In the genomic region with DNA sequence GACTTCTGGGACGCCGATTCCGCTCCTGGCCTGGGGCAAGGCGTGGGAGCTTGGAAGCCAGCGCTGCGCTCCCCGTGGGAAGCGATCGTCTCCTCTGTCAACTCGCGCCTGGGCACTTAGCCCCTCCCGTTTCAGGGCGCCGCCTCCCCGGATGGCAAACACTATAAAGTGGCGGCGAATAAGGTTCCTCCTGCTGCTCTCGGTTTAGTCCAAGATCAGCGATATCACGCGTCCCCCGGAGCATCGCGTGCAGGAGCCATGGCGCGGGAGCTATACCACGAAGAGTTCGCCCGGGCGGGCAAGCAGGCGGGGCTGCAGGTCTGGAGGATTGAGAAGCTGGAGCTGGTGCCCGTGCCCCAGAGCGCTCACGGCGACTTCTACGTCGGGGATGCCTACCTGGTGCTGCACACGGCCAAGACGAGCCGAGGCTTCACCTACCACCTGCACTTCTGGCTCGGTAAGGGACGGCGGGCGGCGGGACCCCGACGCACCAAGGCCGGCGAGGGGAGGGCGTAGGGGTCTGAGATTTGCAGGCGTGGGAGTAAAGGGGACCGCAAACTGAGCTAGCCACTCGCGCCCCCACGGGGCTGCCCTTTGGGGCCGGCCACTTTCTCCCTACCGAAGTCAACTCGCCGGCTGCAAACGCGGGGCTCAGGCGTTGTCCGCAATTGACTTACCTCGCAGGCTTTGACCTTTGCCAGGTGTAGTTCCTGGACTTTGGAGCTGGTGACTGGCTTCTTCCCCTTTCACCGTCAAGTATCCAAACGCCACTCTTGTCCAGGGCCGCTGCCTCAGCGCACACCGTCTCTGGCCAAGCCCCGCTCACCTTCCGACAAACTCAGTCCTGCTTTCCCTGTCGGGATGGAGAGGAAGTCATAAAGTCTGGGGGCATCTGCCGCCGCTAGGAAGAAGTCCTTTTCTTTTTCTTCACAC, we compare ENCODE assay signal across 7 cellular contexts. TPM values are rescaled to one million over a fixed set of nuclear protein-coding genes. Genes with fewer than 3 reads are reported as not detected.
A peak's percentile ranks its signal among the peaks of the same experiment; 100 is the strongest.
DNase-seq lines count a peak whose midpoint lies in the region; ATAC-seq and TF ChIP-seq lines count a peak whose summit lies in the region.

A gene (plus strand): TSS at position 192 of the 933 bp plus-strand sequence. CDS start 67 bp downstream, at position 259.

- no peaks in the 10 kb centered on the region for H3K36me3 Mint-ChIP-seq in stimulated activated memory B cell treated with anti-CD40 and anti-IgM and Interleukin-4, amounts not matched to agents 10 μg/mL and 1 μg/mL and 100 μg/mL, for 72 hours

- 4% methylated on average over 74 of the region's 74 CpGs for WGBS in lung, 2 donors

- H3K4me3 Mint-ChIP-seq in stimulated activated memory B cell treated with anti-CD40 and anti-IgM and Interleukin-4, amounts not matched to agents 10 μg/mL and 1 μg/mL and 100 μg/mL, for 72 hours = peak within 1 kb of the TSS; percentile 77

- no peaks in the 10 kb centered on the region for H3K9me3 Mint-ChIP-seq in stimulated activated memory B cell treated with anti-CD40 and anti-IgM and Interleukin-4, amounts not matched to agents 10 μg/mL and 1 μg/mL and 100 μg/mL, for 72 hours

- H3K27ac Mint-ChIP-seq in stimulated activated memory B cell treated with anti-CD40 and anti-IgM and Interleukin-4, amounts not matched to agents 10 μg/mL and 1 μg/mL and 100 μg/mL, for 72 hours = no peak within 1 kb of the TSS

- no peak for TF ChIP-seq CTCF in GM12875 (IDR thresholded peaks at IDR 0.05; ENCODE audit: borderline replicate concordance, insufficient read depth, low read depth, low read length)
- no peak for TF ChIP-seq CTCF in dorsolateral prefrontal cortex (IDR thresholded peaks at IDR 0.05 in 54 of 56, conservative IDR thresholded peaks at IDR 0.05 in 2 of 56; ENCODE audit: low read depth in 1 of 56, partially characterized antibody in 56 of 56)
- TF ChIP-seq CTCF in lung (IDR thresholded peaks at IDR 0.05; ENCODE audit: control extremely low read depth, extremely low read depth) = no peak

- H3K27ac ChIP-seq in dorsolateral prefrontal cortex = peak within 1 kb of the TSS in 4 of 59 donors; percentile 0 to 49 (median 16)
- peak within 1 kb of the TSS in 1 of 2 donors; percentile 54 for H3K27ac ChIP-seq in lung (ENCODE audit: low read depth in 1 of 2, low read length in 1 of 2)

- peaks cover 0 to 41% (median 19%) of the 10 kb centered on the region in 45 donors for H3K27me3 ChIP-seq in dorsolateral prefrontal cortex
- H3K27me3 ChIP-seq in lung (ENCODE audit: control insufficient read depth, insufficient read depth) = no peaks in the 10 kb centered on the region

- H3K4me1 ChIP-seq in lung (ENCODE audit: control insufficient read depth in 2 of 2, insufficient read depth in 2 of 2, low read length in 2 of 2) = peaks cover 0 to 7% of the 10 kb centered on the region in 2 donors

- H3K4me1 Mint-ChIP-seq in stimulated activated memory B cell treated with anti-CD40 and anti-IgM and Interleukin-4, amounts not matched to agents 10 μg/mL and 1 μg/mL and 100 μg/mL, for 72 hours = peaks cover 29% of the 10 kb centered on the region

- DNase-seq in dorsolateral prefrontal cortex = peak in 5 of 10 donors; percentile 23 to 50 (median 41)
- DNase-seq in lung (ENCODE audit: low spot score) = peak; percentile 48
- DNase-seq in GDM1 (lab: John Stamatoyannopoulos, UW) = no peak

- peaks cover 34% of the 10 kb centered on the region for H3K27me3 Mint-ChIP-seq in stimulated activated memory B cell treated with anti-CD40 and anti-IgM and Interleukin-4, amounts not matched to agents 10 μg/mL and 1 μg/mL and 100 μg/mL, for 72 hours

- H3K4me3 ChIP-seq in GM12875 (ENCODE audit: low read depth, low read length) (peak within 1 kb of the TSS; percentile 46), dorsolateral prefrontal cortex (peak within 1 kb of the TSS; percentile 3 to 69 (median 49)), lung (peak within 1 kb of the TSS; percentile 28)

- no peaks in the 10 kb centered on the region for H3K36me3 ChIP-seq in lung (ENCODE audit: control insufficient read depth in 2 of 2, insufficient read depth in 2 of 2, low read length in 2 of 2)

- H3K9me3 ChIP-seq in lung (ENCODE audit: control insufficient read depth in 2 of 2, insufficient read depth in 1 of 2, low read length in 1 of 2) = no peaks in the 10 kb centered on the region

- intact Hi-C loops in dorsolateral prefrontal cortex (cut with DNase I) = no loop called here

- peak; percentile 34 for ATAC-seq in HG03442 (IDR thresholded peaks at IDR 0.05; ENCODE audit: unreplicated experiment)
- peak; percentile 77 for ATAC-seq in SK-N-SH treated with all-trans-retinoic acid at 6 μM for 48 hours
- ATAC-seq in lung (ENCODE audit: insufficient read depth, low FRiP score) = peak; percentile 78
- ATAC-seq in stimulated activated memory B cell treated with anti-CD40 and anti-IgM and Interleukin-4, amounts not matched to agents 10 μg/mL and 1 μg/mL and 100 μg/mL, for 72 hours = peak; percentile 53

TF ChIP-seq in SK-N-SH treated with all-trans-retinoic acid at 6 μM for 48 hours, 23 proteins besides CTCF, POLR2A, EP300 and RAD21:
- TF ChIP-seq OSR1 (CRISPR knock-in tag; IDR thresholded peaks at IDR 0.05) (no peak), ZNF70 (CRISPR knock-in tag; IDR thresholded peaks at IDR 0.05) (no peak), ZFP3 (CRISPR knock-in tag; IDR thresholded peaks at IDR 0.05) (no peak)
- TF ChIP-seq, protein P1, sequence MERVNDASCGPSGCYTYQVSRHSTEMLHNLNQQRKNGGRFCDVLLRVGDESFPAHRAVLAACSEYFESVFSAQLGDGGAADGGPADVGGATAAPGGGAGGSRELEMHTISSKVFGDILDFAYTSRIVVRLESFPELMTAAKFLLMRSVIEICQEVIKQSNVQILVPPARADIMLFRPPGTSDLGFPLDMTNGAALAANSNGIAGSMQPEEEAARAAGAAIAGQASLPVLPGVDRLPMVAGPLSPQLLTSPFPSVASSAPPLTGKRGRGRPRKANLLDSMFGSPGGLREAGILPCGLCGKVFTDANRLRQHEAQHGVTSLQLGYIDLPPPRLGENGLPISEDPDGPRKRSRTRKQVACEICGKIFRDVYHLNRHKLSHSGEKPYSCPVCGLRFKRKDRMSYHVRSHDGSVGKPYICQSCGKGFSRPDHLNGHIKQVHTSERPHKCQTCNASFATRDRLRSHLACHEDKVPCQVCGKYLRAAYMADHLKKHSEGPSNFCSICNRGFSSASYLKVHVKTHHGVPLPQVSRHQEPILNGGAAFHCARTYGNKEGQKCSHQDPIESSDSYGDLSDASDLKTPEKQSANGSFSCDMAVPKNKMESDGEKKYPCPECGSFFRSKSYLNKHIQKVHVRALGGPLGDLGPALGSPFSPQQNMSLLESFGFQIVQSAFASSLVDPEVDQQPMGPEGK (CRISPR knock-in tag; IDR thresholded peaks at IDR 0.05; ENCODE audit: borderline replicate concordance) = no peak

RNA-seq across cellular contexts. Expression of the gene that starts here (rescaled TPM):
- total RNA-seq in dorsolateral prefrontal cortex = 10 to 100 TPM in 32 of 120 experiments, 1 to 10 TPM in 87, under 1 TPM in 1; 0.99 to 44.7 (median 6.1) TPM
- total RNA-seq in lung = 10 to 100 TPM; 16.4 to 24.7 TPM
- polyA plus RNA-seq in lung = 1 to 10 TPM; 4.5 to 6.4 TPM
